In genomic region chr2:223050900-223051299, GRCh38 we compare ENCODE assay signal across 12 cellular contexts. TPM values are rescaled to one million over a fixed set of nuclear protein-coding genes. Genes with fewer than 3 reads are reported as not detected.
A peak's percentile ranks its signal among the peaks of the same experiment; 100 is the strongest.
DNase-seq lines count a peak whose midpoint lies in the region; ATAC-seq and TF ChIP-seq lines count a peak whose summit lies in the region.
"Had no signal": no experiment of that assay in that cellular context is flagged by ENCODE, and none has a peak within 500 bp of the region (broad histone marks: within the 10 kb centered on the region; RNA-seq: fewer than 3 reads in every experiment).

No MANE protein-coding gene starts in this region.

- H3K4me3 ChIP-seq in dorsolateral prefrontal cortex: peak overlapping the region in 39 of 59 donors; percentile 34 to 69 (median 55)
- H3K4me3 ChIP-seq in mucosa of stomach (ENCODE audit: low read length): no peak overlapping the region
- H3K4me3 ChIP-seq in thoracic aorta: peak overlapping the region; percentile 71

- H3K27me3 ChIP-seq in dorsolateral prefrontal cortex: peaks cover 0 to 12% (median 0%) of the 10 kb centered on the region in 45 donors
- H3K27me3 ChIP-seq in mucosa of stomach (ENCODE audit: control insufficient read depth, insufficient read depth, low read length): no peaks in the 10 kb centered on the region
- H3K27me3 ChIP-seq in thoracic aorta (replicated peaks; ENCODE audit: insufficient read depth): no peaks in the 10 kb centered on the region

- H3K36me3 ChIP-seq in mucosa of stomach (ENCODE audit: control insufficient read depth, insufficient read depth, low read length) (no peaks in the 10 kb centered on the region), thoracic aorta (no peaks in the 10 kb centered on the region)

- H3K9me3 ChIP-seq in mucosa of stomach (ENCODE audit: control insufficient read depth, low read length) (no peaks in the 10 kb centered on the region), thoracic aorta (no peaks in the 10 kb centered on the region)
- H3K9me3 ChIP-seq: psoas muscle had no signal

- peak overlapping the region in 22 of 59 donors; percentile 4 to 88 (median 72) for H3K27ac ChIP-seq in dorsolateral prefrontal cortex
- H3K27ac ChIP-seq in thoracic aorta: peak overlapping the region; percentile 86 to 94

- H3K4me1 ChIP-seq in mucosa of stomach (ENCODE audit: control insufficient read depth, insufficient read depth, low read length) (peaks cover 19% of the 10 kb centered on the region), thoracic aorta (ENCODE audit: control insufficient read depth in 1 of 2, low read depth in 2 of 2) (peaks cover 22 to 44% of the 10 kb centered on the region in 2 donors)
- H3K4me1 ChIP-seq: psoas muscle had no signal

- H3K9ac ChIP-seq in mucosa of stomach (ENCODE audit: low read length): peak overlapping the region; percentile 5

- intact Hi-C loops in dorsolateral prefrontal cortex (cut with DNase I): no loop called here

- DNase-seq in LHCN-M2 (ENCODE audit: low read depth) (peak; percentile 61), dorsolateral prefrontal cortex (no peak), thoracic aorta (ENCODE audit: low spot score) (no peak), HT-29 (ENCODE audit: low spot score) (no peak), COLO668 (lab: John Stamatoyannopoulos, UW; ENCODE audit: unreplicated experiment) (no peak)
- DNase-seq: activated CD4-positive, alpha-beta T cell treated with anti-CD3 and anti-CD28 coated beads for 4 hours; activated T-cell treated with anti-CD3 and anti-CD28 coated beads, Interleukin-2, amount 50 U/mL, for 72 hours; NCI-H1092 treated with DMSO at 0.1 percent for 48 hours; T-cell had no signal

- ATAC-seq in thoracic aorta (ENCODE audit: insufficient number of reproducible peaks, low FRiP score, low read depth) (no peak), HG02588 (IDR thresholded peaks at IDR 0.05; ENCODE audit: unreplicated experiment) (no peak)
- ATAC-seq: activated T-cell treated with anti-CD3 and anti-CD28 coated beads, Interleukin-2, amount 50 U/mL, for 72 hours; psoas muscle; T-cell had no signal

- TF ChIP-seq CTCF in dorsolateral prefrontal cortex (IDR thresholded peaks at IDR 0.05 in 54 of 56, conservative IDR thresholded peaks at IDR 0.05 in 2 of 56; ENCODE audit: low read depth in 1 of 56, partially characterized antibody in 56 of 56): no peak
- TF ChIP-seq CTCF in thoracic aorta (IDR thresholded peaks at IDR 0.05): no peak

RNA-seq across cellular contexts. Expression of gene KCNE4, which starts 1.1 kb away (rescaled TPM):
- 4.0 and 6.3 TPM in 2 replicates for total RNA-seq in LHCN-M2 (2014; rRNA removed)
- 8.3 TPM for polyA plus RNA-seq in LHCN-M2 (2012)
- 10 to 100 TPM in 15 of 120 experiments, 1 to 10 TPM in 104, under 1 TPM in 1; 0.99 to 25.8 (median 4.2) TPM for total RNA-seq in dorsolateral prefrontal cortex
- 10 to 100 TPM in 1 of 2 donors, 1 to 10 TPM in 1; 9.6 to 13.6 TPM for total RNA-seq in thoracic aorta
- not detected in 2 replicates for total RNA-seq in HT-29 (2014; rRNA removed; shearing (Covaris generic))
- total RNA-seq: activated T-cell treated with anti-CD3 and anti-CD28 coated beads, Interleukin-2, amount 50 U/mL, for 72 hours; T-cell had no signal
